In genomic region chr1:66537718-66538117, GRCh38 we compare ENCODE assay signal across 21 cellular contexts. TPM values are rescaled to one million over a fixed set of nuclear protein-coding genes. Genes with fewer than 3 reads are reported as not detected.
DNase-seq lines count a peak whose midpoint lies in the region; ATAC-seq and TF ChIP-seq lines count a peak whose summit lies in the region.
"Had no signal": no experiment of that assay in that cellular context is flagged by ENCODE, and none has a peak within 500 bp of the region (broad histone marks: within the 10 kb centered on the region; RNA-seq: fewer than 3 reads in every experiment).

No MANE protein-coding gene starts in this region.

- H3K4me3 Mint-ChIP-seq in brain: peak overlapping the region in 3 of 5 experiments; percentile 25 to 60 (median 58)
- H3K4me3 Mint-ChIP-seq in activated CD4-positive, alpha-beta T cell treated with anti-CD3 and anti-CD28 coated beads, Interleukin-2, amount 10 ng/mL, durations not matched to agents 24 days and 14 days: no peak overlapping the region
- no peak overlapping the region for H3K4me3 Mint-ChIP-seq in GM23338
- H3K4me3 Mint-ChIP-seq: CD4-positive, alpha-beta T cell; H9 had no signal

- H3K27me3 Mint-ChIP-seq in brain (peaks cover 15% of the 10 kb centered on the region), GM23338 (ENCODE audit: insufficient read depth, low read depth, poor library complexity) (peaks cover 8% of the 10 kb centered on the region)
- peaks cover 46% of the 10 kb centered on the region for H3K27me3 Mint-ChIP-seq in activated CD4-positive, alpha-beta T cell treated with anti-CD3 and anti-CD28 coated beads, Interleukin-2, amount 10 ng/mL, durations not matched to agents 24 days and 14 days

- no peaks in the 10 kb centered on the region for H3K27me3 ChIP-seq in neural cell (ENCODE audit: insufficient read depth, low read depth, low read length)
- H3K27me3 ChIP-seq in GM23338 (ENCODE audit: insufficient read depth): peaks cover 9% of the 10 kb centered on the region; the same call in 1 of the 2 replicates
- H3K27me3 ChIP-seq: Peyer's patch, SJCRH30 had no signal

- H3K79me2 ChIP-seq in neural cell (replicated peaks; ENCODE audit: insufficient read depth, low read length) (peaks cover 47% of the 10 kb centered on the region), GM23338 (replicated peaks; ENCODE audit: insufficient read depth) (no peaks in the 10 kb centered on the region)

- TF ChIP-seq CTCF in HEK293 (tag by site-specific recombination; IDR thresholded peaks at IDR 0.05) (no peak), brain (conservative IDR thresholded peaks at IDR 0.05) (no peak), neural cell (IDR thresholded peaks at IDR 0.05; ENCODE audit: poor library complexity, severe bottlenecking) (no peak), GM23338 (conservative IDR thresholded peaks at IDR 0.05; ENCODE audit: low read depth in 2 of 2) (no peak)

- no peak for DNase-seq in stimulated activated CD4-positive, alpha-beta T cell treated with anti-CD3 and anti-CD28 coated beads, Interleukin-2, amount 100 ng/mL, for 48 hours
- DNase-seq in left ventricle myocardium superior (no peak), GM23338 (ENCODE audit: low spot score) (no peak)
- no peak for DNase-seq in activated CD4-positive, alpha-beta T cell treated with anti-CD3 and anti-CD28 coated beads, Interleukin-2, amount 10 ng/mL, durations not matched to agents 24 days and 14 days
- DNase-seq: Caco-2; CD4-positive, alpha-beta T cell; DMS 273 treated with DMSO at 0.1 percent for 48 hours; DND-41; H9; NCI-H1105; NCI-H146; NCI-H2081; NCI-H2171 treated with DMSO at 0.1 percent for 48 hours; NCI-H524 treated with DMSO at 0.1 percent for 48 hours; NCI-H82; Peyer's patch; SJCRH30 had no signal

- no peak overlapping the region for H2AFZ ChIP-seq in neural cell (ENCODE audit: low read depth, low read length)
- H2AFZ ChIP-seq in GM23338: no peak overlapping the region

- POLR2A ChIA-PET in HEK293 (lab: Yijun Ruan, JAX): no interaction called here

- H3K36me3 ChIP-seq in HEK293 (ENCODE audit: control insufficient read depth in 2 of 2, insufficient read depth in 1 of 2, low read length in 2 of 2) (no peaks in the 10 kb centered on the region), neural cell (ENCODE audit: insufficient read depth, low read length) (no peaks in the 10 kb centered on the region), GM23338 (ENCODE audit: insufficient read depth) (no peaks in the 10 kb centered on the region)
- H3K36me3 ChIP-seq: BLaER1, Peyer's patch, SJCRH30 had no signal

- H3K4me1 ChIP-seq in HEK293 (ENCODE audit: control insufficient read depth, insufficient read depth, low read length): peaks cover 14% of the 10 kb centered on the region
- H3K4me1 ChIP-seq in GM23338 (ENCODE audit: insufficient read depth): peaks cover 33% of the 10 kb centered on the region
- H3K4me1 ChIP-seq: BLaER1, Caco-2 had no signal

- no peak for TF ChIP-seq RAD21 in neural cell (conservative IDR thresholded peaks at IDR 0.05)

- H3K9me3 Mint-ChIP-seq in brain (no peaks in the 10 kb centered on the region), GM23338 (no peaks in the 10 kb centered on the region)
- H3K9me3 Mint-ChIP-seq in activated CD4-positive, alpha-beta T cell treated with anti-CD3 and anti-CD28 coated beads, Interleukin-2, amount 10 ng/mL, durations not matched to agents 24 days and 14 days: no peaks in the 10 kb centered on the region
- H3K9me3 Mint-ChIP-seq: CD4-positive, alpha-beta T cell; H9 had no signal

- H4K20me1 ChIP-seq in neural cell (ENCODE audit: insufficient read depth) (no peaks in the 10 kb centered on the region), GM23338 (replicated peaks; ENCODE audit: insufficient read depth) (no peaks in the 10 kb centered on the region)
- H4K20me1 ChIP-seq: BLaER1 had no signal

- H3K4me2 ChIP-seq in neural cell (ENCODE audit: low read length) (peak overlapping the region; percentile 1), GM23338 (no peak overlapping the region)
- H3K4me2 ChIP-seq: BLaER1 had no signal

- no peaks in the 10 kb centered on the region for H3K9me3 ChIP-seq in HEK293 (ENCODE audit: control insufficient read depth, insufficient read depth, low read depth, low read length)
- H3K9me3 ChIP-seq in neural cell (ENCODE audit: low read length): no peaks in the 10 kb centered on the region
- H3K9me3 ChIP-seq: Caco-2, Peyer's patch, SJCRH30 had no signal

- intact Hi-C loops in left ventricle myocardium superior (cut with micrococcal nuclease): no loop called here
- intact Hi-C loops in activated CD4-positive, alpha-beta T cell treated with anti-CD3 and anti-CD28 coated beads, Interleukin-2, amount 10 ng/mL, durations not matched to agents 24 days and 14 days (cut with micrococcal nuclease): no loop called here

- H3F3A ChIP-seq in neural cell (ENCODE audit: insufficient read depth, low read length, poor library complexity, severe bottlenecking) (peaks cover 3% of the 10 kb centered on the region), GM23338 (replicated peaks; ENCODE audit: low read depth) (no peaks in the 10 kb centered on the region)

- H3K27ac Mint-ChIP-seq in brain: no peak overlapping the region
- H3K27ac Mint-ChIP-seq in activated CD4-positive, alpha-beta T cell treated with anti-CD3 and anti-CD28 coated beads, Interleukin-2, amount 10 ng/mL, durations not matched to agents 24 days and 14 days: no peak overlapping the region
- H3K27ac Mint-ChIP-seq in GM23338: no peak overlapping the region
- H3K27ac Mint-ChIP-seq: CD4-positive, alpha-beta T cell; H9 had no signal

- peaks cover 4% of the 10 kb centered on the region for H3K36me3 Mint-ChIP-seq in brain
- H3K36me3 Mint-ChIP-seq in activated CD4-positive, alpha-beta T cell treated with anti-CD3 and anti-CD28 coated beads, Interleukin-2, amount 10 ng/mL, durations not matched to agents 24 days and 14 days (ENCODE audit: low read depth): no peaks in the 10 kb centered on the region
- H3K36me3 Mint-ChIP-seq in GM23338 (ENCODE audit: low read depth): no peaks in the 10 kb centered on the region

- no peak for ATAC-seq in left ventricle myocardium superior
- no peak for ATAC-seq in GM23338

- H3K27ac ChIP-seq in HEK293 (ENCODE audit: extremely low read depth, low read depth, low read length): no peak overlapping the region
- no peak overlapping the region for H3K27ac ChIP-seq in neural cell (ENCODE audit: low read length)
- H3K27ac ChIP-seq in GM23338 (ENCODE audit: low read depth): no peak overlapping the region
- H3K27ac ChIP-seq: BLaER1, Peyer's patch, SJCRH30 had no signal

- H3K9me2 ChIP-seq in neural cell (ENCODE audit: insufficient read depth, low read length): no peaks in the 10 kb centered on the region
- no peaks in the 10 kb centered on the region; the same call in 1 of the 2 replicates for H3K9me2 ChIP-seq in GM23338 (ENCODE audit: insufficient read depth)

- H3K9ac ChIP-seq in neural cell (ENCODE audit: low read length): no peak overlapping the region
- H3K9ac ChIP-seq: BLaER1 had no signal

- CTCF ChIA-PET in HEK293 (lab: Yijun Ruan, JAX): no interaction called here

- TF ChIP-seq EP300 in neural cell (conservative IDR thresholded peaks at IDR 0.05; ENCODE audit: poor library complexity, severe bottlenecking): no peak

- H3K4me3 ChIP-seq in HEK293 (ENCODE audit: low read depth, low read length) (no peak overlapping the region), neural cell (ENCODE audit: low read length) (peak overlapping the region; percentile 70), GM23338 (no peak overlapping the region)
- H3K4me3 ChIP-seq: BLaER1, Peyer's patch, SJCRH30 had no signal

- H3K4me1 Mint-ChIP-seq in brain (peaks cover 73% of the 10 kb centered on the region), GM23338 (peaks cover 33% of the 10 kb centered on the region)
- peaks cover 8% of the 10 kb centered on the region for H3K4me1 Mint-ChIP-seq in activated CD4-positive, alpha-beta T cell treated with anti-CD3 and anti-CD28 coated beads, Interleukin-2, amount 10 ng/mL, durations not matched to agents 24 days and 14 days

TF ChIP-seq in HEK293, 187 proteins besides CTCF, POLR2A, EP300 and RAD21 (continues in another document):
- TF ChIP-seq ZNF629 (tag by site-specific recombination; IDR thresholded peaks at IDR 0.05): no peak

TF ChIP-seq in neural cell, 6 proteins besides CTCF, POLR2A, EP300 and RAD21 (continues in another document):
- TF ChIP-seq TAF1 (IDR thresholded peaks at IDR 0.05; ENCODE audit: low read depth) (no peak), POLR2AphosphoS5 (IDR thresholded peaks at IDR 0.05) (no peak)

TF ChIP-seq in GM23338, 12 proteins besides CTCF, POLR2A, EP300 and RAD21 (continues in another document):
- no peak for TF ChIP-seq STAT1 (IDR thresholded peaks at IDR 0.05; ENCODE audit: unreplicated experiment)
- TF ChIP-seq ZNF114 (CRISPR knock-in tag; IDR thresholded peaks at IDR 0.05): no peak
- no peak for TF ChIP-seq EZH2 (IDR thresholded peaks at IDR 0.05; ENCODE audit: low read depth, unreplicated experiment)

RNA-seq across cellular contexts. Expression of gene SGIP1, which starts 3.8 kb away (rescaled TPM):
- polyA plus RNA-seq in brain (ENCODE audit: insufficient read depth, low read depth, low replicate concordance): 10.7 TPM
- polyA plus RNA-seq in neural cell: 50.4 and 50.5 TPM in 2 replicates
- polyA minus RNA-seq in neural cell: 121 and 134 TPM in 2 replicates
- 2.9 TPM for total RNA-seq in left ventricle myocardium superior
- total RNA-seq in activated CD4-positive, alpha-beta T cell treated with anti-CD3 and anti-CD28 coated beads, Interleukin-2, amount 10 ng/mL, durations not matched to agents 24 days and 14 days: not detected in 2 replicates
- total RNA-seq in GM23338 (2014; rRNA removed; shearing (Covaris generic)): 2.4 and 4.1 TPM in 2 replicates
- 4.5 and 6.1 TPM in 2 replicates for polyA plus RNA-seq in GM23338 (2016; fragmentation: Nextera tagmentation; extraction: Ambion mirVana)
- total RNA-seq: Caco-2 had no signal

Comparison
In these comparisons a context has a peak if more than half of its experiments do, and no peak if none do; other contexts are left out.
1. H3K4me3 Mint-ChIP-seq: peak in brain (3 of 5); none in activated CD4-positive, alpha-beta T cell treated with anti-CD3 and anti-CD28 coated beads, Interleukin-2, amount 10 ng/mL, durations not matched to agents 24 days and 14 days (single experiment) and GM23338 (single experiment).